11 cellular contexts compared by ENCODE assay signal in the genomic region with DNA sequence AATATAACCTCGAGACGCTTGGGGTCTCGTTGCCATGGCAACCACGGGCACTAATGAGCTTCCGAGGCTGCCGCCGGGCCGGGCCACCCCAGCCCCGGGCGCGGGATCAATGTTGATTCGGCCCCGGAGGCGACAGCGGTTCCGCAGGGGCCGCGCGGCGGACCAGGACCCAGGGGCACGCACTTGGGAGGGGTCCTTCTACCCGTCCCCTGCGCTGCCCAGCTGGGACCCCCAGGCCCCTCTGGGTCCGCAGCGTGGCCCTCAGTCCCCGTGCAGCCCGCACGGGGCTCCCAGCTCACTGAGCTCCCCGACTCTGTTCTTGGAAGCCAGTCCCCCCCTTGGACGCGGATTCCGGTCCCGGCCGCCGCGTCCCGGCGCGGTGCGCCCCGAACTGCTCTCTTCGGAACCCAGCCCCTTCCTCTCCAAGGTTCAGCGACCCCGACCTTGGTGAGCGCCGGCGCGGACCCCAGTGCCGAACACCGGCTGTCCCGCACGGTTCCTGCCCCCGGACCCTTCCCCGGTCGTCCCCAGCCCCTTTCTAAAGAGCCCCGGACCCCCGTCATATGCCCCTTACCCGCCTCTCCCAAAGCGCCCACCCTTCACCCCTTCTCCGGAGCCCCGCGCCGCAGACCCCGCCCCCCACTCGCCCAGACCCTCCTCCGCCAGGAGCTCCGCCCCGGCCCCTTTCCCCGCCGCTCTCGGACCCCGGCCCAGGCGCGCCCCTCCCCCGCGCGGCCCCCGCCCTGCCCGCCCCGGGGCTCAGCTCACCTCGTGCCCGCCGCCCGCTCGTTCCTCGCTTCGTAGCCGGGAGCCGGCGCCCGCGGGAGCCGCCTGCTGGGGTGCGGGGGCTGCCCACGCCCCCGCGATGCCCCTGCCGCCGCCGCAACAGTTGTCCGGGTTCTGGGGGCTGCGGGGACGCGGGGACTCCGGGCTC. TPM values are rescaled to one million over a fixed set of nuclear protein-coding genes. Genes with fewer than 3 reads are reported as not detected.
DNase-seq lines count a peak whose midpoint lies in the region; ATAC-seq and TF ChIP-seq lines count a peak whose summit lies in the region.
"Had no signal": no experiment of that assay in that cellular context is flagged by ENCODE, and none has a peak within 500 bp of the region (broad histone marks: within the 10 kb centered on the region; RNA-seq: fewer than 3 reads in every experiment).

No MANE protein-coding gene starts in this region.

- peaks cover 23% of the 10 kb centered on the region for H3K4me1 Mint-ChIP-seq in glutamatergic neuron (ENCODE audit: low read depth, unreplicated experiment)
- H3K4me1 Mint-ChIP-seq in stimulated activated naive CD8-positive, alpha-beta T cell treated with anti-CD3 and anti-CD28 coated beads, Interleukin-15, amount 100 ng/mL, for 72 hours = peaks cover 42% of the 10 kb centered on the region

- no peak for ATAC-seq in GM19351 (IDR thresholded peaks at IDR 0.05; ENCODE audit: unreplicated experiment)
- ATAC-seq in stimulated activated naive CD8-positive, alpha-beta T cell treated with anti-CD3 and anti-CD28 coated beads, Interleukin-15, amount 100 ng/mL, for 72 hours = no peak

- no peak overlapping the region for H3K27ac Mint-ChIP-seq in glutamatergic neuron (ENCODE audit: unreplicated experiment)
- H3K27ac Mint-ChIP-seq in stimulated activated naive CD8-positive, alpha-beta T cell treated with anti-CD3 and anti-CD28 coated beads, Interleukin-15, amount 100 ng/mL, for 72 hours = peak overlapping the region in 1 of 2 donors; percentile 3
- H3K27ac Mint-ChIP-seq: activated CD8-positive, alpha-beta T cell treated with anti-CD3 and anti-CD28 coated beads for 36 hours had no signal

- DNase-seq in RWPE1 (ENCODE audit: low spot score) (no peak), glutamatergic neuron (peak; percentile 59), DMS79 (lab: John Stamatoyannopoulos, UW) (no peak)
- DNase-seq in stimulated activated CD4-positive, alpha-beta T cell treated with anti-CD3 and anti-CD28 coated beads, Interleukin-1b, Interleukin-23, amount 100 ng/mL, for 48 hours = no peak
- no peak for DNase-seq in stimulated activated naive CD8-positive, alpha-beta T cell treated with anti-CD3 and anti-CD28 coated beads, Interleukin-15, amount 100 ng/mL, for 72 hours
- DNase-seq: activated CD8-positive, alpha-beta T cell treated with anti-CD3 and anti-CD28 coated beads for 36 hours; adrenal gland had no signal

- peak overlapping the region; percentile 53 for H3K4me3 ChIP-seq in rectal smooth muscle tissue (ENCODE audit: low read length)

- POLR2A ChIA-PET in RWPE1 (lab: Yijun Ruan, JAX; ENCODE audit: low non-redundant PET) = no interaction called here

- H3K27ac ChIP-seq in RWPE1 (peak overlapping the region; percentile 72), rectal smooth muscle tissue (ENCODE audit: low read depth, low read length) (no peak overlapping the region)
- H3K27ac ChIP-seq: adrenal gland, neutrophil had no signal

- H3K4me1 ChIP-seq in ES-I3 (ENCODE audit: insufficient read depth, low read length) (peaks cover 15% of the 10 kb centered on the region; the same call in 1 of the 2 replicates), rectal smooth muscle tissue (ENCODE audit: control insufficient read depth, insufficient read depth, low read length) (peaks cover 4% of the 10 kb centered on the region)
- H3K4me1 ChIP-seq: adrenal gland had no signal

- H3K27me3 ChIP-seq in rectal smooth muscle tissue (ENCODE audit: control insufficient read depth, insufficient read depth, low read length) = peaks cover 12% of the 10 kb centered on the region

- H3K9ac ChIP-seq in ES-I3 (ENCODE audit: low read depth, low read length) (peak overlapping the region; percentile 55), rectal smooth muscle tissue (ENCODE audit: low read length) (no peak overlapping the region)

- no peak for TF ChIP-seq CTCF in RWPE1 (conservative IDR thresholded peaks at IDR 0.05; ENCODE audit: low read depth)
- no peak for TF ChIP-seq CTCF in glutamatergic neuron (IDR thresholded peaks at IDR 0.05; ENCODE audit: partially characterized antibody, unreplicated experiment)

- H3K4me3 Mint-ChIP-seq in glutamatergic neuron (ENCODE audit: unreplicated experiment) = peak overlapping the region; percentile 60
- H3K4me3 Mint-ChIP-seq in stimulated activated naive CD8-positive, alpha-beta T cell treated with anti-CD3 and anti-CD28 coated beads, Interleukin-15, amount 100 ng/mL, for 72 hours = no peak overlapping the region
- H3K4me3 Mint-ChIP-seq: activated CD8-positive, alpha-beta T cell treated with anti-CD3 and anti-CD28 coated beads for 36 hours had no signal

- H3K9me3 ChIP-seq in ES-I3 (ENCODE audit: control insufficient read depth, insufficient read depth, low read length) = no peaks in the 10 kb centered on the region
- H3K9me3 ChIP-seq: adrenal gland, neutrophil had no signal

- H3K27me3 Mint-ChIP-seq in glutamatergic neuron (ENCODE audit: unreplicated experiment) = peaks cover 16% of the 10 kb centered on the region
- peaks cover 55% of the 10 kb centered on the region for H3K27me3 Mint-ChIP-seq in stimulated activated naive CD8-positive, alpha-beta T cell treated with anti-CD3 and anti-CD28 coated beads, Interleukin-15, amount 100 ng/mL, for 72 hours

- H3K36me3 ChIP-seq in ES-I3 (ENCODE audit: insufficient read depth, low read length) (no peaks in the 10 kb centered on the region), rectal smooth muscle tissue (ENCODE audit: control insufficient read depth, insufficient read depth, low read length) (no peaks in the 10 kb centered on the region)
- H3K36me3 ChIP-seq: adrenal gland, neutrophil had no signal

- peaks cover 14% of the 10 kb centered on the region for H3K9me3 Mint-ChIP-seq in glutamatergic neuron (ENCODE audit: unreplicated experiment)
- no peaks in the 10 kb centered on the region for H3K9me3 Mint-ChIP-seq in stimulated activated naive CD8-positive, alpha-beta T cell treated with anti-CD3 and anti-CD28 coated beads, Interleukin-15, amount 100 ng/mL, for 72 hours
- H3K9me3 Mint-ChIP-seq: activated CD8-positive, alpha-beta T cell treated with anti-CD3 and anti-CD28 coated beads for 36 hours had no signal

- no peaks in the 10 kb centered on the region for H3K36me3 Mint-ChIP-seq in glutamatergic neuron (ENCODE audit: unreplicated experiment)

- CTCF ChIA-PET in RWPE1 (lab: Yijun Ruan, JAX) = interaction anchor here (0.6 to 0.9 kb wide), 3 partner anchors 38 to 259 kb away, joined by 3 to 4 read pairs (median 3); no protein-coding TSS in a partner anchor

RNA-seq across cellular contexts. Expression of a gene that starts 18.2 kb away (rescaled TPM):
- total RNA-seq in glutamatergic neuron (ENCODE audit: unreplicated experiment) = 3.2 TPM
- total RNA-seq: activated CD8-positive, alpha-beta T cell treated with anti-CD3 and anti-CD28 coated beads for 36 hours had no signal
